ENCODE assay signal across 26 cellular contexts in the genomic region with DNA sequence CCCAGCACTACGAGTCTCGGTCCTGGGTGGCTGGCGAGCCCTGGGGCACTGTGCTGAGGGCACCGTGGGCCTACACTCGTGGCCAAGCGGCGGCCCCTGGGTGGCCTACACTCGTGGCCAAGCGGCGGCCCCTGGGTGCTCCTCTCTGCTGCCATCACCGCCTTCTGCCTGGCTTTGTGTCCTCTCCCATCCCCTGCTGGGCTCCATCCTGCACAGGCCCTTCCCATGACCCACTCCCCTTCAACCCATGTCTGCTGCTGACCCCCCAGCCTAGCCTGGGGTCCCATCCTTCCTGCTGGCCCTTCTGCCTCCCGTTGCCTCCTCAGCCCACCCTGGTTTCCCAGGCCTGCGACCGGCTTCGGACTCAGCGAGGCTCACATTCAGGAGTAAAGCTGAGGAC.
"Had no signal": no experiment of that assay in that cellular context is flagged by ENCODE, and none has a peak within 500 bp of the region (broad histone marks: within the 10 kb centered on the region; RNA-seq: fewer than 3 reads in every experiment).

No MANE protein-coding gene starts in this region.

- H3K9me3 Mint-ChIP-seq: mesothelial cell of epicardium; nephron; neural crest cell; stimulated activated memory B cell treated with anti-CD40 and anti-IgM and Interleukin-4, amounts not matched to agents 10 μg/mL and 1 μg/mL and 100 μg/mL, for 72 hours; stimulated activated naive CD8-positive, alpha-beta T cell treated with anti-CD3 and anti-CD28 coated beads, Interleukin-15, amount 100 ng/mL, for 72 hours; type B pancreatic cell had no signal

- ATAC-seq: mucosa of descending colon; naive thymus-derived CD4-positive, alpha-beta T cell; right lobe of liver; stimulated activated memory B cell treated with anti-CD40 and anti-IgM and Interleukin-4, amounts not matched to agents 10 μg/mL and 1 μg/mL and 100 μg/mL, for 72 hours had no signal

- H3K4me3 Mint-ChIP-seq: mesothelial cell of epicardium; nephron; neural crest cell; stimulated activated memory B cell treated with anti-CD40 and anti-IgM and Interleukin-4, amounts not matched to agents 10 μg/mL and 1 μg/mL and 100 μg/mL, for 72 hours; type B pancreatic cell had no signal

- H3K36me3 Mint-ChIP-seq: mesothelial cell of epicardium; naive thymus-derived CD4-positive, alpha-beta T cell; stimulated activated memory B cell treated with anti-CD40 and anti-IgM and Interleukin-4, amounts not matched to agents 10 μg/mL and 1 μg/mL and 100 μg/mL, for 72 hours; type B pancreatic cell had no signal

- H3K9ac ChIP-seq: parathyroid adenoma had no signal

- H3K4me2 ChIP-seq: smooth muscle cell had no signal

- H3K36me3 ChIP-seq: left ventricle myocardium inferior, neutrophil, right atrium auricular region, right lobe of liver, tibial nerve, uterus had no signal

- H3K27ac ChIP-seq: left ventricle myocardium inferior, neutrophil, parathyroid adenoma, right atrium auricular region, right lobe of liver, tibial nerve, uterus had no signal

- H3K9me3 ChIP-seq: left ventricle myocardium inferior, mucosa of descending colon, neutrophil, right atrium auricular region, right lobe of liver, tibial nerve, uterus had no signal

- H3K27me3 Mint-ChIP-seq: naive thymus-derived CD4-positive, alpha-beta T cell; stimulated activated naive CD8-positive, alpha-beta T cell treated with anti-CD3 and anti-CD28 coated beads, Interleukin-15, amount 100 ng/mL, for 72 hours had no signal

- H3K4me3 ChIP-seq: left ventricle myocardium inferior, lung, mucosa of descending colon, right atrium auricular region, right lobe of liver, smooth muscle cell, tibial nerve, uterus had no signal

- H3K79me2 ChIP-seq: parathyroid adenoma had no signal

- H3K4me1 Mint-ChIP-seq: mesothelial cell of epicardium, neural crest cell had no signal

- H3K27me3 ChIP-seq: right atrium auricular region, right lobe of liver, uterus had no signal

- DNase-seq: islet precursor cell; left ventricle myocardium inferior; mesendoderm; mucosa of descending colon; occipital lobe; right lobe of liver; stimulated activated CD4-positive, alpha-beta T cell treated with anti-CD3 and anti-CD28 coated beads, Interleukin-1b, Interleukin-23, amount 100 ng/mL, for 48 hours; stimulated activated CD4-positive, alpha-beta T cell treated with anti-CD3 and anti-CD28 coated beads, Interleukin-2, amount 100 ng/mL, for 48 hours; stimulated activated CD4-positive, alpha-beta T cell treated with anti-CD3 and anti-CD28 coated beads, Interleukin-4, amount 100 ng/mL, for 4 hours; stimulated activated naive CD4-positive, alpha-beta T cell treated with Interleukin-2 at 50 U/mL for 16 hours; substantia nigra; uterus had no signal

- H2AFZ ChIP-seq: parathyroid adenoma had no signal

- H3K4me1 ChIP-seq: right atrium auricular region, tibial nerve, uterus had no signal

- H3K27ac Mint-ChIP-seq: mesothelial cell of epicardium; nephron; progenitor cell of endocrine pancreas; stimulated activated memory B cell treated with anti-CD40 and anti-IgM and Interleukin-4, amounts not matched to agents 10 μg/mL and 1 μg/mL and 100 μg/mL, for 72 hours; type B pancreatic cell had no signal
